1 cellular context compared by ENCODE assay signal in the genomic region with DNA sequence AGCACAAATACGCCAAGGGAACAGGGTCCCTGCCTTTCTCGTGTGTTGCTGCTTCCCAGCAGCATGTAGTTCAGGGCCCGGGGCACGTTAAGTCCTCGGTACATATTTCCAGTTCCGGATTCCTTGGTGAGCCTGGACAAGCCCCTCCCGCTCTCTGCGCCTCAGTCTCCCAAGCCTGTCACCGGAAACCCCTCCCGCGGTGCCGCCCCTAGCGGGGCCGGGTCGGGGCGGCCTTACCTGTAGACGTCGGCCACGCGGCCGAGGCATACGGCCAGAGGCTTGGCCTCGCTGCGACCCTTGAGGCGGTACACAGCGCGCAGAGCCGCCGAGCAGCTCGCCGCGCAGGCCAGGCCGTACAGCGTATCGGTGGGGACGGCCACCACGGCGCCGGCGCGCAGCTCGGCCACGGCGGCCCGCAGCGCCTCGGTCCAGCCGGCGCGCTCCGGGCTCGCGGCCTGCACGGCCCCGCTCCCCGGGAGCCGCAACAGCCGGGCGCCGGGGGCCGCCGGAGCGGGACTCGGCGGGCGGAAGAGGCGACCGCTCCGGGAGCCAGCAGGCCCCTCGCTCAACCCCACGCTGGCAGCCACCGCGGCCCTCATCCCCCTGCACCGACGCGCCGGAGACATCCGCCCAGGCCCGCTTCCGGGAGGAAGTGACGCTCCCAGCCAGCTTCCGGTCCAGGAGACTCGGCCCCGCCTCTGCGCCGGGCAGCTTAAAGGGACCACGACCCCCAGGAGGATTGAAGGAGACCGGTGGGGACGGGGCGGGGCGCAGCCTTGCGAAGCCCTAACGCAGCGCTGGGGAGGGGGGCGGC.
TF ChIP-seq lines count a peak whose summit lies in the region.

A gene (plus strand): TSS at position 236 of the 814 bp plus-strand sequence. CDS start 615 bp downstream, outside the sequence.
A gene with protein sequence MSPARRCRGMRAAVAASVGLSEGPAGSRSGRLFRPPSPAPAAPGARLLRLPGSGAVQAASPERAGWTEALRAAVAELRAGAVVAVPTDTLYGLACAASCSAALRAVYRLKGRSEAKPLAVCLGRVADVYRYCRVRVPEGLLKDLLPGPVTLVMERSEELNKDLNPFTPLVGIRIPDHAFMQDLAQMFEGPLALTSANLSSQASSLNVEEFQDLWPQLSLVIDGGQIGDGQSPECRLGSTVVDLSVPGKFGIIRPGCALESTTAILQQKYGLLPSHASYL (minus strand): TSS at position 654 of the 814 bp plus-strand sequence. CDS start 28 bp downstream, at position 626.

TF ChIP-seq in HepG2, 621 proteins besides CTCF, POLR2A, EP300 and RAD21 (continued from another document and continues in another):
- TF ChIP-seq, protein P1, sequence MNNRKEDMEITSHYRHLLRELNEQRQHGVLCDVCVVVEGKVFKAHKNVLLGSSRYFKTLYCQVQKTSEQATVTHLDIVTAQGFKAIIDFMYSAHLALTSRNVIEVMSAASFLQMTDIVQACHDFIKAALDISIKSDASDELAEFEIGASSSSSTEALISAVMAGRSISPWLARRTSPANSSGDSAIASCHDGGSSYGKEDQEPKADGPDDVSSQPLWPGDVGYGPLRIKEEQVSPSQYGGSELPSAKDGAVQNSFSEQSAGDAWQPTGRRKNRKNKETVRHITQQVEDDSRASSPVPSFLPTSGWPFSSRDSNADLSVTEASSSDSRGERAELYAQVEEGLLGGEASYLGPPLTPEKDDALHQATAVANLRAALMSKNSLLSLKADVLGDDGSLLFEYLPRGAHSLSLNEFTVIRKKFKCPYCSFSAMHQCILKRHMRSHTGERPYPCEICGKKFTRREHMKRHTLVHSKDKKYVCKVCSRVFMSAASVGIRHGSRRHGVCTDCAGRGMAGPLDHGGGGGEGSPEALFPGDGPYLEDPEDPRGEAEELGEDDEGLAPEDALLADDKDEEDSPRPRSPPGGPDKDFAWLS (CRISPR knock-in tag; IDR thresholded peaks at IDR 0.05; ENCODE audit: borderline replicate concordance), result no peak
- TF ChIP-seq, protein P2, sequence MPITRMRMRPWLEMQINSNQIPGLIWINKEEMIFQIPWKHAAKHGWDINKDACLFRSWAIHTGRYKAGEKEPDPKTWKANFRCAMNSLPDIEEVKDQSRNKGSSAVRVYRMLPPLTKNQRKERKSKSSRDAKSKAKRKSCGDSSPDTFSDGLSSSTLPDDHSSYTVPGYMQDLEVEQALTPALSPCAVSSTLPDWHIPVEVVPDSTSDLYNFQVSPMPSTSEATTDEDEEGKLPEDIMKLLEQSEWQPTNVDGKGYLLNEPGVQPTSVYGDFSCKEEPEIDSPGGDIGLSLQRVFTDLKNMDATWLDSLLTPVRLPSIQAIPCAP (CRISPR knock-in tag; IDR thresholded peaks at IDR 0.05; ENCODE audit: low read depth), result no peak
- TF ChIP-seq ZNF124 (CRISPR knock-in tag; IDR thresholded peaks at IDR 0.05) (0 out of 2 replicates have a peak, but pooled peaks have one; percentile 28), ZNF564 (CRISPR knock-in tag; IDR thresholded peaks at IDR 0.05) (0 out of 2 replicates have a peak, but pooled peaks have one; percentile 69), U2AF1 (optimal IDR thresholded peaks at IDR 0.05; ENCODE audit: low read depth, low read length) (no peak), YY1 (IDR thresholded peaks at IDR 0.05; ENCODE audit: insufficient read depth, insufficient replicate concordance, low read depth, low read length) (peak; percentile 6), SRY (CRISPR knock-in tag; IDR thresholded peaks at IDR 0.05) (peak; percentile 78; the same call in 1 of the 2 replicates), MBNL3 (CRISPR knock-in tag; conservative IDR thresholded peaks at IDR 0.05) (no peak), MATR3 (CRISPR knock-in tag; IDR thresholded peaks at IDR 0.05) (no peak), DNMT1 (CRISPR knock-in tag; IDR thresholded peaks at IDR 0.05) (no peak), ZNF598 (CRISPR knock-in tag; IDR thresholded peaks at IDR 0.05; ENCODE audit: borderline replicate concordance) (no peak), DMAP1 (CRISPR knock-in tag; IDR thresholded peaks at IDR 0.05) (peak; percentile 75; the same call in 1 of the 2 replicates), YEATS4 (CRISPR knock-in tag; IDR thresholded peaks at IDR 0.05; ENCODE audit: borderline replicate concordance) (peak; percentile 86), ZNF883 (CRISPR knock-in tag; IDR thresholded peaks at IDR 0.05; ENCODE audit: not compliant biosample characterization) (no peak), TP53 (CRISPR knock-in tag; conservative IDR thresholded peaks at IDR 0.05) (0 out of 2 replicates have a peak, but pooled peaks have one; percentile 22), REPIN1 (CRISPR knock-in tag; IDR thresholded peaks at IDR 0.05; ENCODE audit: borderline replicate concordance, low read depth) (no peak), KLF12 (CRISPR knock-in tag; IDR thresholded peaks at IDR 0.05; ENCODE audit: borderline replicate concordance) (0 out of 2 replicates have a peak, but pooled peaks have one; percentile 38), NFYB (CRISPR knock-in tag; IDR thresholded peaks at IDR 0.05) (peak; percentile 50), ZNF850 (CRISPR knock-in tag; conservative IDR thresholded peaks at IDR 0.05) (no peak)
- TF ChIP-seq, protein P3, sequence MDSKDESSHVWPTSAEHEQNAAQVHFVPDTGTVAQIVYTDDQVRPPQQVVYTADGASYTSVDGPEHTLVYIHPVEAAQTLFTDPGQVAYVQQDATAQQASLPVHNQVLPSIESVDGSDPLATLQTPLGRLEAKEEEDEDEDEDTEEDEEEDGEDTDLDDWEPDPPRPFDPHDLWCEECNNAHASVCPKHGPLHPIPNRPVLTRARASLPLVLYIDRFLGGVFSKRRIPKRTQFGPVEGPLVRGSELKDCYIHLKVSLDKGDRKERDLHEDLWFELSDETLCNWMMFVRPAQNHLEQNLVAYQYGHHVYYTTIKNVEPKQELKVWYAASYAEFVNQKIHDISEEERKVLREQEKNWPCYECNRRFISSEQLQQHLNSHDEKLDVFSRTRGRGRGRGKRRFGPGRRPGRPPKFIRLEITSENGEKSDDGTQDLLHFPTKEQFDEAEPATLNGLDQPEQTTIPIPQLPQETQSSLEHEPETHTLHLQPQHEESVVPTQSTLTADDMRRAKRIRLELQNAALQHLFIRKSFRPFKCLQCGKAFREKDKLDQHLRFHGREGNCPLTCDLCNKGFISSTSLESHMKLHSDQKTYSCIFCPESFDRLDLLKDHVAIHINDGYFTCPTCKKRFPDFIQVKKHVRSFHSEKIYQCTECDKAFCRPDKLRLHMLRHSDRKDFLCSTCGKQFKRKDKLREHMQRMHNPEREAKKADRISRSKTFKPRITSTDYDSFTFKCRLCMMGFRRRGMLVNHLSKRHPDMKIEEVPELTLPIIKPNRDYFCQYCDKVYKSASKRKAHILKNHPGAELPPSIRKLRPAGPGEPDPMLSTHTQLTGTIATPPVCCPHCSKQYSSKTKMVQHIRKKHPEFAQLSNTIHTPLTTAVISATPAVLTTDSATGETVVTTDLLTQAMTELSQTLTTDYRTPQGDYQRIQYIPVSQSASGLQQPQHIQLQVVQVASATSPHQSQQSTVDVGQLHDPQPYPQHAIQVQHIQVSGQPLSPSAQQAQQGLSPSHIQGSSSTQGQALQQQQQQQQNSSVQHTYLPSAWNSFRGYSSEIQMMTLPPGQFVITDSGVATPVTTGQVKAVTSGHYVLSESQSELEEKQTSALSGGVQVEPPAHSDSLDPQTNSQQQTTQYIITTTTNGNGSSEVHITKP (CRISPR knock-in tag; IDR thresholded peaks at IDR 0.05; ENCODE audit: low read depth), result 0 out of 2 replicates have a peak, but pooled peaks have one; percentile 10
- TF ChIP-seq, protein P4, sequence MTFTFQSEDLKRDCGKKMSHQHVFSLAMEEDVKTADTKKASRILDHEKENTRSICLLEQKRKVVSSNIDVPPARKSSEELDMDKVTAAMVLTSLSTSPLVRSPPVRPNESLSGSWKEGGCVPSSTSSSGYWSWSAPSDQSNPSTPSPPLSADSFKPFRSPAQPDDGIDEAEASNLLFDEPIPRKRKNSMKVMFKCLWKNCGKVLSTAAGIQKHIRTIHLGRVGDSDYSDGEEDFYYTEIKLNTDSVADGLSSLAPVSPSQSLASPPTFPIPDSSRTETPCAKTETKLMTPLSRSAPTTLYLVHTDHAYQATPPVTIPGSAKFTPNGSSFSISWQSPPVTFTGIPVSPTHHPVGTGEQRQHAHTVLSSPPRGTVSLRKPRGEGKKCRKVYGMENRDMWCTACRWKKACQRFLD (CRISPR knock-in tag; IDR thresholded peaks at IDR 0.05; ENCODE audit: borderline replicate concordance), result no peak
- TF ChIP-seq, protein P5, sequence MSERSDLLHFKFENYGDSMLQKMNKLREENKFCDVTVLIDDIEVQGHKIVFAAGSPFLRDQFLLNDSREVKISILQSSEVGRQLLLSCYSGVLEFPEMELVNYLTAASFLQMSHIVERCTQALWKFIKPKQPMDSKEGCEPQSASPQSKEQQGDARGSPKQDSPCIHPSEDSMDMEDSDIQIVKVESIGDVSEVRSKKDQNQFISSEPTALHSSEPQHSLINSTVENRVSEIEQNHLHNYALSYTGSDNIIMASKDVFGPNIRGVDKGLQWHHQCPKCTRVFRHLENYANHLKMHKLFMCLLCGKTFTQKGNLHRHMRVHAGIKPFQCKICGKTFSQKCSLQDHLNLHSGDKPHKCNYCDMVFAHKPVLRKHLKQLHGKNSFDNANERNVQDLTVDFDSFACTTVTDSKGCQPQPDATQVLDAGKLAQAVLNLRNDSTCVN (CRISPR knock-in tag; IDR thresholded peaks at IDR 0.05; ENCODE audit: borderline replicate concordance), result no peak
- TF ChIP-seq, protein P6, sequence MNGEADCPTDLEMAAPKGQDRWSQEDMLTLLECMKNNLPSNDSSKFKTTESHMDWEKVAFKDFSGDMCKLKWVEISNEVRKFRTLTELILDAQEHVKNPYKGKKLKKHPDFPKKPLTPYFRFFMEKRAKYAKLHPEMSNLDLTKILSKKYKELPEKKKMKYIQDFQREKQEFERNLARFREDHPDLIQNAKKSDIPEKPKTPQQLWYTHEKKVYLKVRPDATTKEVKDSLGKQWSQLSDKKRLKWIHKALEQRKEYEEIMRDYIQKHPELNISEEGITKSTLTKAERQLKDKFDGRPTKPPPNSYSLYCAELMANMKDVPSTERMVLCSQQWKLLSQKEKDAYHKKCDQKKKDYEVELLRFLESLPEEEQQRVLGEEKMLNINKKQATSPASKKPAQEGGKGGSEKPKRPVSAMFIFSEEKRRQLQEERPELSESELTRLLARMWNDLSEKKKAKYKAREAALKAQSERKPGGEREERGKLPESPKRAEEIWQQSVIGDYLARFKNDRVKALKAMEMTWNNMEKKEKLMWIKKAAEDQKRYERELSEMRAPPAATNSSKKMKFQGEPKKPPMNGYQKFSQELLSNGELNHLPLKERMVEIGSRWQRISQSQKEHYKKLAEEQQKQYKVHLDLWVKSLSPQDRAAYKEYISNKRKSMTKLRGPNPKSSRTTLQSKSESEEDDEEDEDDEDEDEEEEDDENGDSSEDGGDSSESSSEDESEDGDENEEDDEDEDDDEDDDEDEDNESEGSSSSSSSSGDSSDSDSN (CRISPR knock-in tag; IDR thresholded peaks at IDR 0.05), result 0 out of 2 replicates have a peak, but pooled peaks have one; percentile 20
- TF ChIP-seq, protein P7, sequence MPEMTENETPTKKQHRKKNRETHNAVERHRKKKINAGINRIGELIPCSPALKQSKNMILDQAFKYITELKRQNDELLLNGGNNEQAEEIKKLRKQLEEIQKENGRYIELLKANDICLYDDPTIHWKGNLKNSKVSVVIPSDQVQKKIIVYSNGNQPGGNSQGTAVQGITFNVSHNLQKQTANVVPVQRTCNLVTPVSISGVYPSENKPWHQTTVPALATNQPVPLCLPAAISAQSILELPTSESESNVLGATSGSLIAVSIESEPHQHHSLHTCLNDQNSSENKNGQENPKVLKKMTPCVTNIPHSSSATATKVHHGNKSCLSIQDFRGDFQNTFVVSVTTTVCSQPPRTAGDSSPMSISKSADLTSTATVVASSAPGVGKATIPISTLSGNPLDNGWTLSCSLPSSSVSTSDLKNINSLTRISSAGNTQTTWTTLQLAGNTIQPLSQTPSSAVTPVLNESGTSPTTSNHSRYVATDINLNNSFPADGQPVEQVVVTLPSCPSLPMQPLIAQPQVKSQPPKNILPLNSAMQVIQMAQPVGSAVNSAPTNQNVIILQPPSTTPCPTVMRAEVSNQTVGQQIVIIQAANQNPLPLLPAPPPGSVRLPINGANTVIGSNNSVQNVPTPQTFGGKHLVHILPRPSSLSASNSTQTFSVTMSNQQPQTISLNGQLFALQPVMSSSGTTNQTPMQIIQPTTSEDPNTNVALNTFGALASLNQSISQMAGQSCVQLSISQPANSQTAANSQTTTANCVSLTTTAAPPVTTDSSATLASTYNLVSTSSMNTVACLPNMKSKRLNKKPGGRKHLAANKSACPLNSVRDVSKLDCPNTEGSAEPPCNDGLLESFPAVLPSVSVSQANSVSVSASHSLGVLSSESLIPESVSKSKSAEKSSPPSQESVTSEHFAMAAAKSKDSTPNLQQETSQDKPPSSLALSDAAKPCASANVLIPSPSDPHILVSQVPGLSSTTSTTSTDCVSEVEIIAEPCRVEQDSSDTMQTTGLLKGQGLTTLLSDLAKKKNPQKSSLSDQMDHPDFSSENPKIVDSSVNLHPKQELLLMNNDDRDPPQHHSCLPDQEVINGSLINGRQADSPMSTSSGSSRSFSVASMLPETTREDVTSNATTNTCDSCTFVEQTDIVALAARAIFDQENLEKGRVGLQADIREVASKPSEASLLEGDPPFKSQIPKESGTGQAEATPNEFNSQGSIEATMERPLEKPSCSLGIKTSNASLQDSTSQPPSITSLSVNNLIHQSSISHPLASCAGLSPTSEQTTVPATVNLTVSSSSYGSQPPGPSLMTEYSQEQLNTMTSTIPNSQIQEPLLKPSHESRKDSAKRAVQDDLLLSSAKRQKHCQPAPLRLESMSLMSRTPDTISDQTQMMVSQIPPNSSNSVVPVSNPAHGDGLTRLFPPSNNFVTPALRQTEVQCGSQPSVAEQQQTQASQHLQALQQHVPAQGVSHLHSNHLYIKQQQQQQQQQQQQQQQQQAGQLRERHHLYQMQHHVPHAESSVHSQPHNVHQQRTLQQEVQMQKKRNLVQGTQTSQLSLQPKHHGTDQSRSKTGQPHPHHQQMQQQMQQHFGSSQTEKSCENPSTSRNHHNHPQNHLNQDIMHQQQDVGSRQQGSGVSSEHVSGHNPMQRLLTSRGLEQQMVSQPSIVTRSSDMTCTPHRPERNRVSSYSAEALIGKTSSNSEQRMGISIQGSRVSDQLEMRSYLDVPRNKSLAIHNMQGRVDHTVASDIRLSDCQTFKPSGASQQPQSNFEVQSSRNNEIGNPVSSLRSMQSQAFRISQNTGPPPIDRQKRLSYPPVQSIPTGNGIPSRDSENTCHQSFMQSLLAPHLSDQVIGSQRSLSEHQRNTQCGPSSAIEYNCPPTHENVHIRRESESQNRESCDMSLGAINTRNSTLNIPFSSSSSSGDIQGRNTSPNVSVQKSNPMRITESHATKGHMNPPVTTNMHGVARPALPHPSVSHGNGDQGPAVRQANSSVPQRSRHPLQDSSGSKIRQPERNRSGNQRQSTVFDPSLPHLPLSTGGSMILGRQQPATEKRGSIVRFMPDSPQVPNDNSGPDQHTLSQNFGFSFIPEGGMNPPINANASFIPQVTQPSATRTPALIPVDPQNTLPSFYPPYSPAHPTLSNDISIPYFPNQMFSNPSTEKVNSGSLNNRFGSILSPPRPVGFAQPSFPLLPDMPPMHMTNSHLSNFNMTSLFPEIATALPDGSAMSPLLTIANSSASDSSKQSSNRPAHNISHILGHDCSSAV (CRISPR knock-in tag; IDR thresholded peaks at IDR 0.05; ENCODE audit: borderline replicate concordance), result no peak
